1 cellular context compared by ENCODE assay signal in genomic region chr10:1299041-1299726, GRCh38.
TF ChIP-seq lines count a peak whose summit lies in the region.

No MANE protein-coding gene starts in this region.

TF ChIP-seq in H1, 55 proteins besides CTCF, POLR2A, EP300 and RAD21 (continued from another document):
- TF ChIP-seq EGR1 (IDR thresholded peaks at IDR 0.05; ENCODE audit: borderline replicate concordance, low read depth, low read length) (no peak), SIN3A (conservative IDR thresholded peaks at IDR 0.05 in 1 of 2, IDR thresholded peaks at IDR 0.05 in 1 of 2; ENCODE audit: low read depth in 1 of 2, low read length in 2 of 2) (no peak), MAFK (IDR thresholded peaks at IDR 0.05; ENCODE audit: low read depth, low read length) (no peak), BACH1 (IDR thresholded peaks at IDR 0.05; ENCODE audit: low read length) (no peak), SP2 (IDR thresholded peaks at IDR 0.05; ENCODE audit: low read length) (no peak), POLR2AphosphoS5 (IDR thresholded peaks at IDR 0.05; ENCODE audit: low read depth, low read length) (no peak), SIX5 (IDR thresholded peaks at IDR 0.05; ENCODE audit: low read depth, low read length) (no peak), RXRA (IDR thresholded peaks at IDR 0.05; ENCODE audit: insufficient read depth, low read depth, low read length) (no peak), RNF2 (IDR thresholded peaks at IDR 0.05; ENCODE audit: borderline replicate concordance, low read depth, low read length, missing control alignments, poor library complexity, severe bottlenecking) (no peak), CBX5 (IDR thresholded peaks at IDR 0.05; ENCODE audit: low read depth, low read length) (no peak), MAX (IDR thresholded peaks at IDR 0.05) (no peak)
